8 cellular contexts compared by ENCODE assay signal in genomic region chr14:20332386-20332945, GRCh38. TPM values are rescaled to one million over a fixed set of nuclear protein-coding genes. Genes with fewer than 3 reads are reported as not detected.
DNase-seq lines count a peak whose midpoint lies in the region; ATAC-seq, FAIRE-seq and TF ChIP-seq lines count a peak whose summit lies in the region.

No MANE protein-coding gene starts in this region.

- H3K4me2 ChIP-seq in A549 = peak overlapping the region; percentile 68

- DNase-seq in A549 (ENCODE audit: low read depth in 1 of 2, low spot score in 1 of 2) = no peak
- DNase-seq in Jurkat, Clone E6-1 (ENCODE audit: low read depth, low spot score) = no peak
- no peak for DNase-seq in astrocyte of the spinal cord (ENCODE audit: low read depth, low spot score)
- peak; percentile 17 for DNase-seq in kidney glomerular epithelial cell (lab: John Stamatoyannopoulos, UW)
- no peak for DNase-seq in stomach
- DNase-seq in central memory CD4-positive, alpha-beta T cell = no peak
- DNase-seq in NOMO-1 treated with DMSO at 0.1 percent for 48 hours (lab: John Stamatoyannopoulos, UW; ENCODE audit: unreplicated experiment) = no peak

- FAIRE-seq in A549 (lab: Jason Lieb, UNC) = no peak

- no peak for TF ChIP-seq RAD21 in A549 (conservative IDR thresholded peaks at IDR 0.05 in 1 of 2, IDR thresholded peaks at IDR 0.05 in 1 of 2)

- no peak for TF ChIP-seq EP300 in A549 (IDR thresholded peaks at IDR 0.05)
- no peak for TF ChIP-seq EP300 in stomach (IDR thresholded peaks at IDR 0.05)

- H3K4me3 ChIP-seq in A549 (peak overlapping the region; percentile 84), astrocyte of the spinal cord (ENCODE audit: low read depth, low read length) (peak overlapping the region; percentile 64), stomach (peak overlapping the region; percentile 59 to 66 (median 62))
- peak overlapping the region; percentile 97 for H3K4me3 ChIP-seq in Jurkat, Clone E6-1 (ENCODE audit: low read length)

- CTCF ChIA-PET in A549 (lab: Yijun Ruan, JAX) = interaction anchor here (3.2 to 5.8 kb wide), 2 partner anchors 10 to 276 kb away, joined by 19 to 37 read pairs; partner anchors contain the start of gene PARP2

- POLR2A ChIA-PET in A549 (lab: Yijun Ruan, JAX) = interaction anchor here (2.4 kb wide), 1 partner anchor 10 kb away, joined by 53 read pairs; the partner anchor contains the start of gene PARP2

- intact Hi-C loops in stomach (cut with DNase I; ENCODE audit: low total_unique reads) = no loop called here

- H3K27me3 ChIP-seq in stomach = no peaks in the 10 kb centered on the region

- H3K9me3 ChIP-seq in A549 = no peaks in the 10 kb centered on the region
- no peaks in the 10 kb centered on the region for H3K9me3 ChIP-seq in stomach

- TF ChIP-seq POLR2A in A549 (IDR thresholded peaks at IDR 0.05; ENCODE audit: low read length) (no peak), stomach (IDR thresholded peaks at IDR 0.05) (no peak)

- TF ChIP-seq CTCF in A549 (IDR thresholded peaks at IDR 0.05) (no peak), astrocyte of the spinal cord (IDR thresholded peaks at IDR 0.05; ENCODE audit: low read depth, low read length) (no peak), stomach (IDR thresholded peaks at IDR 0.05) (no peak)

- in situ Hi-C loops in astrocyte of the spinal cord (cut with HindIII; ENCODE audit: low sequenced_read_pairs) = no loop called here

- 3% methylated on average over 9 of the region's 9 CpGs for WGBS in A549 (ENCODE audit: missing lambda C conversion rate)
- 0 to 5% (median 3%) methylated on average over 9 of the region's 9 CpGs for WGBS in stomach, 5 donors

- ATAC-seq in A549 (peak; percentile 62 to 73), GM18909 (IDR thresholded peaks at IDR 0.05; ENCODE audit: poor library complexity, unreplicated experiment) (peak; percentile 8)

- H3K4me1 ChIP-seq in A549 (peaks cover 41% of the 10 kb centered on the region), stomach (peaks cover 6 to 46% (median 23%) of the 10 kb centered on the region in 4 donors)

- H3K27ac ChIP-seq in A549 (peak overlapping the region; percentile 81 to 87), stomach (peak overlapping the region; percentile 69 to 95 (median 92))

- peaks cover 0 to 15% (median 15%) of the 10 kb centered on the region in 4 donors for H3K36me3 ChIP-seq in stomach

TF ChIP-seq in A549, 52 proteins besides CTCF, POLR2A, EP300 and RAD21:
- TF ChIP-seq ZNF302 (CRISPR knock-in tag; IDR thresholded peaks at IDR 0.05) (no peak), ZC3H11A (IDR thresholded peaks at IDR 0.05) (no peak), KDM5A (IDR thresholded peaks at IDR 0.05) (no peak), MYC (IDR thresholded peaks at IDR 0.05; ENCODE audit: borderline replicate concordance, low read length) (no peak), ESRRA (IDR thresholded peaks at IDR 0.05; ENCODE audit: borderline replicate concordance, low read length) (peak; percentile 73; the same call in 1 of the 2 replicates), TFCP2L1 (CRISPR knock-in tag; IDR thresholded peaks at IDR 0.05) (no peak), FOSB (CRISPR knock-in tag; IDR thresholded peaks at IDR 0.05) (no peak)
TF ChIP-seq in A549: peak in this region for 1.

RNA-seq across cellular contexts. Expression of gene CCNB1IP1, which starts 0.6 kb away (rescaled TPM):
- polyA plus RNA-seq in A549 (2011; rRNA removed) = 98.2 and 121 TPM in 2 replicates
- polyA plus RNA-seq in A549 (2012; cell fraction: cytosol; rRNA removed) = 23.7 and 26.4 TPM in 2 replicates
- polyA plus RNA-seq in A549 (2012; cell fraction: nucleus; rRNA removed) = 15.0 and 23.2 TPM in 2 replicates
- 29.9 to 32.6 TPM (median 30.8 TPM) in 3 replicates for polyA plus RNA-seq in A549 (2017; fragmentation: RNase III; extraction: RNeasy Plus Mini Kit Qiagen cat#74134 plus additional on column Dnase treatment)
- 43.0 and 45.3 TPM in 2 replicates for polyA minus RNA-seq in A549 (2011; rRNA and poly(A)+ RNA removed)
- polyA plus RNA-seq in Jurkat, Clone E6-1 (2012; ENCODE audit: insufficient read depth, insufficient read length) = 66.5 TPM
- 100 to 1,000 TPM in 1 of 5 donors, 10 to 100 TPM in 3, 1 to 10 TPM in 1; 2.6 to 104 (median 58.9) TPM for total RNA-seq in stomach
- polyA plus RNA-seq in stomach = 10 to 100 TPM; 39.2 to 69.5 (median 52.7) TPM

RNA-seq across cellular contexts. Expression of gene PARP2, which starts 11.0 kb away (rescaled TPM):
- polyA plus RNA-seq in A549 (2011; rRNA removed) = 39.8 and 42.3 TPM in 2 replicates
- 24.9 and 30.0 TPM in 2 replicates for polyA plus RNA-seq in A549 (2012; cell fraction: cytosol; rRNA removed)
- polyA plus RNA-seq in A549 (2012; cell fraction: nucleus; rRNA removed) = 17.6 and 25.2 TPM in 2 replicates
- 42.0 to 43.4 TPM (median 42.1 TPM) in 3 replicates for polyA plus RNA-seq in A549 (2017; fragmentation: RNase III; extraction: RNeasy Plus Mini Kit Qiagen cat#74134 plus additional on column Dnase treatment)
- polyA minus RNA-seq in A549 (2011; rRNA and poly(A)+ RNA removed) = 15.0 and 19.1 TPM in 2 replicates
- polyA plus RNA-seq in Jurkat, Clone E6-1 (2012; ENCODE audit: insufficient read depth, insufficient read length) = 83.9 TPM
- 10 to 100 TPM in 3 of 5 donors, 1 to 10 TPM in 2; 4.1 to 30.4 (median 17.7) TPM for total RNA-seq in stomach
- polyA plus RNA-seq in stomach = 10 to 100 TPM in 2 of 3 donors, 1 to 10 TPM in 1; 7.5 to 16.0 (median 11.2) TPM

RNA-seq across cellular contexts. Expression of gene TTC5, which starts 26.7 kb away (rescaled TPM):
- polyA plus RNA-seq in A549 (2011; rRNA removed) (21.9 and 31.2 TPM in 2 replicates), A549 (2017; fragmentation: RNase III; extraction: RNeasy Plus Mini Kit Qiagen cat#74134 plus additional on column Dnase treatment) (25.1 to 30.2 TPM (median 30.1 TPM) in 3 replicates), stomach (1 to 10 TPM; 2.9 to 5.0 (median 3.8) TPM)
- polyA plus RNA-seq in A549 (2012; cell fraction: cytosol; rRNA removed) = 9.9 and 10.8 TPM in 2 replicates
- polyA plus RNA-seq in A549 (2012; cell fraction: nucleus; rRNA removed) = 7.2 and 8.3 TPM in 2 replicates
- polyA minus RNA-seq in A549 (2011; rRNA and poly(A)+ RNA removed) = 31.1 and 34.1 TPM in 2 replicates
- polyA plus RNA-seq in Jurkat, Clone E6-1 (2012; ENCODE audit: insufficient read depth, insufficient read length) = 36.4 TPM
- total RNA-seq in stomach = 10 to 100 TPM in 2 of 5 donors, 1 to 10 TPM in 3; 2.3 to 30.3 (median 6.2) TPM
